1 cellular context compared by ENCODE assay signal in genomic region chr20:33132858-33133615, GRCh38.
TF ChIP-seq lines count a peak whose summit lies in the region.

No MANE protein-coding gene starts in this region.

TF ChIP-seq in H1, 55 proteins besides CTCF, POLR2A, EP300 and RAD21:
- TF ChIP-seq TEAD4 (IDR thresholded peaks at IDR 0.05; ENCODE audit: low read depth, low read length) (peak; percentile 38; the same call in 1 of the 2 replicates), POU5F1 (IDR thresholded peaks at IDR 0.05; ENCODE audit: low read depth, low read length) (no peak)
